In the genomic region with DNA sequence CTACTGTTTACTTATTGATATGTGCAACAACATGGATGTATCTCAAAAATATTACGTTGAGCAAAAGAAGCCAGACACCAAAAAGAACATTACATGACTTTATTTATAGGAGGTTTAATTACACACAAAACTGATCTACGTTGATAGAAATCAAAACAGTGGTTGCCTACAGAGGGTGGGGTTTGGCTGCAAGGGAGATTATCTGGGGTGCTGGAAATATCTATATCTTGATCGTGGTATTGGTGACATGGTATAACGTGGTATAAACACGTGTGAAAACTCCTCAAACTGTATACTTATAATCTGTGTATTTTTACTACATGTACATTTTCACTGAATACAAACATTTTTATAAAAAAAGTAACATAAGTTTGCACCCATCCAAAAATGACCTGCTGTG, we compare ENCODE assay signal across 13 cellular contexts. TPM values are rescaled to one million over a fixed set of nuclear protein-coding genes. Genes with fewer than 3 reads are reported as not detected.
A peak's percentile ranks its signal among the peaks of the same experiment; 100 is the strongest.
DNase-seq lines count a peak whose midpoint lies in the region; ATAC-seq and TF ChIP-seq lines count a peak whose summit lies in the region.
"Had no signal": no experiment of that assay in that cellular context is flagged by ENCODE, and none has a peak within 500 bp of the region (broad histone marks: within the 10 kb centered on the region; RNA-seq: fewer than 3 reads in every experiment).

No MANE protein-coding gene starts in this region.

- H3K36me3 Mint-ChIP-seq in CD4-positive, alpha-beta T cell (ENCODE audit: low read depth): peaks cover 9% of the 10 kb centered on the region
- H3K36me3 Mint-ChIP-seq in T-helper 2 cell treated with Interferon-gamma antibody and Interleukin-4, amounts not matched to agents 5 μg/mL and 100 μg/mL, for 36 hours (ENCODE audit: low read depth): peaks cover 13% of the 10 kb centered on the region
- H3K36me3 Mint-ChIP-seq in naive thymus-derived CD4-positive, alpha-beta T cell: peaks cover 0 to 27% (median 5%) of the 10 kb centered on the region in 5 donors
- H3K36me3 Mint-ChIP-seq in activated T-helper 1 cell treated with anti-CD3 and anti-CD28 coated beads, Interleukin-12 subunit alpha, Interleukin-12 subunit beta, Interleukin-2, Interleukin-4 antibody, amounts not matched to agents 30 ng/mL and 10 ng/mL and 1 ng/mL, durations not matched to agents 14 hours and 24 hours and 36 hours (ENCODE audit: low read depth): peaks cover 11% of the 10 kb centered on the region
- H3K36me3 Mint-ChIP-seq: CD14-positive monocyte had no signal

- peaks cover 26% of the 10 kb centered on the region for H3K4me1 ChIP-seq in DOHH2 (ENCODE audit: control insufficient read depth, low read length)
- peaks cover 44 to 52% of the 10 kb centered on the region in 2 donors for H3K4me1 ChIP-seq in naive thymus-derived CD4-positive, alpha-beta T cell (ENCODE audit: control insufficient read depth in 2 of 2, insufficient read depth in 2 of 2, low read length in 2 of 2)
- H3K4me1 ChIP-seq: A549 had no signal

- no peaks in the 10 kb centered on the region for H3K79me2 ChIP-seq in DOHH2 (ENCODE audit: control insufficient read depth, low read length)

- no peak for DNase-seq in CD4-positive, alpha-beta T cell
- DNase-seq in T-helper 2 cell treated with Interferon-gamma antibody and Interleukin-4, amounts not matched to agents 5 μg/mL and 100 μg/mL, for 36 hours (ENCODE audit: low spot score): no peak
- DNase-seq in naive thymus-derived CD4-positive, alpha-beta T cell: no peak
- DNase-seq in activated T-helper 1 cell treated with anti-CD3 and anti-CD28 coated beads, Interleukin-12 subunit alpha, Interleukin-12 subunit beta, Interleukin-2, Interleukin-4 antibody, amounts not matched to agents 30 ng/mL and 10 ng/mL and 1 ng/mL, durations not matched to agents 14 hours and 24 hours and 36 hours (ENCODE audit: low spot score): no peak
- DNase-seq in HT-29 (ENCODE audit: low spot score) (no peak), OCI-M1 (lab: John Stamatoyannopoulos, UW) (no peak)
- DNase-seq: DMS79, EL, IMR-90, KBM-7 had no signal

- peak overlapping the region; percentile 32 for H3K4me2 ChIP-seq in DOHH2 (ENCODE audit: low read length)
- H3K4me2 ChIP-seq: A549 had no signal

- H3K4me3 Mint-ChIP-seq in CD4-positive, alpha-beta T cell: no peak overlapping the region
- peak overlapping the region; percentile 51 for H3K4me3 Mint-ChIP-seq in T-helper 2 cell treated with Interferon-gamma antibody and Interleukin-4, amounts not matched to agents 5 μg/mL and 100 μg/mL, for 36 hours
- peak overlapping the region in 2 of 10 donors; percentile 46 to 48 for H3K4me3 Mint-ChIP-seq in naive thymus-derived CD4-positive, alpha-beta T cell
- no peak overlapping the region for H3K4me3 Mint-ChIP-seq in activated T-helper 1 cell treated with anti-CD3 and anti-CD28 coated beads, Interleukin-12 subunit alpha, Interleukin-12 subunit beta, Interleukin-2, Interleukin-4 antibody, amounts not matched to agents 30 ng/mL and 10 ng/mL and 1 ng/mL, durations not matched to agents 14 hours and 24 hours and 36 hours
- H3K4me3 Mint-ChIP-seq: CD14-positive monocyte had no signal

- intact Hi-C loops in CD4-positive, alpha-beta T cell (cut with DNase I, micrococcal nuclease): no loop called here
- intact Hi-C loops in naive thymus-derived CD4-positive, alpha-beta T cell (cut with micrococcal nuclease): loop anchor here in 1 of 2 donors (1.0 kb wide), 1 partner anchor 9 kb away; no protein-coding TSS in a partner anchor
- intact Hi-C loops in activated T-helper 1 cell treated with anti-CD3 and anti-CD28 coated beads, Interleukin-12 subunit alpha, Interleukin-12 subunit beta, Interleukin-2, Interleukin-4 antibody, amounts not matched to agents 30 ng/mL and 10 ng/mL and 1 ng/mL, durations not matched to agents 14 hours and 24 hours and 36 hours (cut with micrococcal nuclease): no loop called here

- no peaks in the 10 kb centered on the region for H3K36me3 ChIP-seq in DOHH2 (ENCODE audit: control insufficient read depth, low read length)
- H3K36me3 ChIP-seq in naive thymus-derived CD4-positive, alpha-beta T cell (ENCODE audit: control insufficient read depth in 2 of 3, insufficient read depth in 3 of 3, low read length in 3 of 3): no peaks in the 10 kb centered on the region

- CTCF ChIA-PET in CD4-positive, alpha-beta T cell (lab: Charles Lee): interaction anchor here (1.2 kb wide), 1 partner anchor 13 kb away, joined by 4 read pairs; no protein-coding TSS in a partner anchor
- CTCF ChIA-PET in naive thymus-derived CD4-positive, alpha-beta T cell (lab: Charles Lee): interaction anchor here (0.7 to 0.8 kb wide), 2 partner anchors 124 to 146 kb away, joined by 3 read pairs; no protein-coding TSS in a partner anchor

- peaks cover 75% of the 10 kb centered on the region for H3K4me1 Mint-ChIP-seq in CD4-positive, alpha-beta T cell (ENCODE audit: low read depth)
- H3K4me1 Mint-ChIP-seq in T-helper 2 cell treated with Interferon-gamma antibody and Interleukin-4, amounts not matched to agents 5 μg/mL and 100 μg/mL, for 36 hours (ENCODE audit: low read depth): peaks cover 58% of the 10 kb centered on the region
- peaks cover 45 to 74% (median 66%) of the 10 kb centered on the region in 7 donors for H3K4me1 Mint-ChIP-seq in naive thymus-derived CD4-positive, alpha-beta T cell
- H3K4me1 Mint-ChIP-seq in activated T-helper 1 cell treated with anti-CD3 and anti-CD28 coated beads, Interleukin-12 subunit alpha, Interleukin-12 subunit beta, Interleukin-2, Interleukin-4 antibody, amounts not matched to agents 30 ng/mL and 10 ng/mL and 1 ng/mL, durations not matched to agents 14 hours and 24 hours and 36 hours (ENCODE audit: low read depth): peaks cover 33% of the 10 kb centered on the region

- H3F3A ChIP-seq in DOHH2 (ENCODE audit: control insufficient read depth, insufficient read depth): no peaks in the 10 kb centered on the region

- no peak for ATAC-seq in CD4-positive, alpha-beta T cell (ENCODE audit: poor library complexity)
- ATAC-seq in naive thymus-derived CD4-positive, alpha-beta T cell: peak; percentile 31
- ATAC-seq: A549 had no signal

- no peaks in the 10 kb centered on the region for H3K27me3 ChIP-seq in CD4-positive, alpha-beta T cell (ENCODE audit: control insufficient read depth, insufficient read depth, low read length)
- H3K27me3 ChIP-seq in DOHH2 (ENCODE audit: control insufficient read depth, low read length): no peaks in the 10 kb centered on the region
- no peaks in the 10 kb centered on the region for H3K27me3 ChIP-seq in naive thymus-derived CD4-positive, alpha-beta T cell (ENCODE audit: control insufficient read depth in 2 of 2, insufficient read depth in 2 of 2, low read length in 2 of 2)

- no peak overlapping the region for H3K4me3 ChIP-seq in DOHH2 (ENCODE audit: low read length)
- no peak overlapping the region for H3K4me3 ChIP-seq in naive thymus-derived CD4-positive, alpha-beta T cell (ENCODE audit: low read length)
- H3K4me3 ChIP-seq: A549 had no signal

- no peaks in the 10 kb centered on the region for H3K9me2 ChIP-seq in DOHH2 (replicated peaks; ENCODE audit: control insufficient read depth, low read length)

- H3K9me3 ChIP-seq in CD4-positive, alpha-beta T cell (ENCODE audit: control insufficient read depth, low read length): peaks cover 5% of the 10 kb centered on the region
- H3K9me3 ChIP-seq in DOHH2 (ENCODE audit: control insufficient read depth, insufficient read depth, low read length): no peaks in the 10 kb centered on the region
- H3K9me3 ChIP-seq in naive thymus-derived CD4-positive, alpha-beta T cell (ENCODE audit: control insufficient read depth in 2 of 3, low read length in 3 of 3): no peaks in the 10 kb centered on the region
- H3K9me3 ChIP-seq: A549 had no signal

- peak overlapping the region; percentile 19 for H3K27ac Mint-ChIP-seq in CD4-positive, alpha-beta T cell
- no peak overlapping the region for H3K27ac Mint-ChIP-seq in T-helper 2 cell treated with Interferon-gamma antibody and Interleukin-4, amounts not matched to agents 5 μg/mL and 100 μg/mL, for 36 hours
- H3K27ac Mint-ChIP-seq in naive thymus-derived CD4-positive, alpha-beta T cell: peak overlapping the region in 3 of 9 donors; percentile 15 to 85 (median 60)
- no peak overlapping the region for H3K27ac Mint-ChIP-seq in activated T-helper 1 cell treated with anti-CD3 and anti-CD28 coated beads, Interleukin-12 subunit alpha, Interleukin-12 subunit beta, Interleukin-2, Interleukin-4 antibody, amounts not matched to agents 30 ng/mL and 10 ng/mL and 1 ng/mL, durations not matched to agents 14 hours and 24 hours and 36 hours
- H3K27ac Mint-ChIP-seq: CD14-positive monocyte had no signal

- no peak overlapping the region for H3K27ac ChIP-seq in CD4-positive, alpha-beta T cell (ENCODE audit: low read depth, low read length)
- no peak overlapping the region for H3K27ac ChIP-seq in DOHH2 (ENCODE audit: low read depth, low read length)
- H3K27ac ChIP-seq in naive thymus-derived CD4-positive, alpha-beta T cell (ENCODE audit: low read depth, low read length): no peak overlapping the region
- H3K27ac ChIP-seq: A549 had no signal

- no peaks in the 10 kb centered on the region for H4K20me1 ChIP-seq in DOHH2 (ENCODE audit: control insufficient read depth, insufficient read depth, low read depth, low read length)

- POLR2A ChIA-PET in CD4-positive, alpha-beta T cell (lab: Charles Lee): interaction anchor here (1.4 kb wide), 1 partner anchor 35 kb away, joined by 3 read pairs; no protein-coding TSS in a partner anchor
- POLR2A ChIA-PET in naive thymus-derived CD4-positive, alpha-beta T cell (lab: Charles Lee): interaction anchor here (0.7 kb wide), 1 partner anchor 28 kb away, joined by 3 read pairs; no protein-coding TSS in a partner anchor

- no peak for TF ChIP-seq CTCF in CD4-positive, alpha-beta T cell (IDR thresholded peaks at IDR 0.05)
- no peak for TF ChIP-seq CTCF in DOHH2 (IDR thresholded peaks at IDR 0.05; ENCODE audit: low read depth, low read length, poor library complexity, severe bottlenecking)

- H3K27me3 Mint-ChIP-seq in CD4-positive, alpha-beta T cell: no peaks in the 10 kb centered on the region
- no peaks in the 10 kb centered on the region for H3K27me3 Mint-ChIP-seq in T-helper 2 cell treated with Interferon-gamma antibody and Interleukin-4, amounts not matched to agents 5 μg/mL and 100 μg/mL, for 36 hours (ENCODE audit: low read depth)
- H3K27me3 Mint-ChIP-seq in naive thymus-derived CD4-positive, alpha-beta T cell: peaks cover 0 to 3% (median 0%) of the 10 kb centered on the region in 5 donors
- no peaks in the 10 kb centered on the region for H3K27me3 Mint-ChIP-seq in activated T-helper 1 cell treated with anti-CD3 and anti-CD28 coated beads, Interleukin-12 subunit alpha, Interleukin-12 subunit beta, Interleukin-2, Interleukin-4 antibody, amounts not matched to agents 30 ng/mL and 10 ng/mL and 1 ng/mL, durations not matched to agents 14 hours and 24 hours and 36 hours (ENCODE audit: insufficient read depth)

- H3K9me3 Mint-ChIP-seq in CD4-positive, alpha-beta T cell: no peaks in the 10 kb centered on the region
- H3K9me3 Mint-ChIP-seq in T-helper 2 cell treated with Interferon-gamma antibody and Interleukin-4, amounts not matched to agents 5 μg/mL and 100 μg/mL, for 36 hours: peaks cover 15% of the 10 kb centered on the region
- H3K9me3 Mint-ChIP-seq in naive thymus-derived CD4-positive, alpha-beta T cell: peaks cover 0 to 16% (median 10%) of the 10 kb centered on the region in 11 donors
- H3K9me3 Mint-ChIP-seq in activated T-helper 1 cell treated with anti-CD3 and anti-CD28 coated beads, Interleukin-12 subunit alpha, Interleukin-12 subunit beta, Interleukin-2, Interleukin-4 antibody, amounts not matched to agents 30 ng/mL and 10 ng/mL and 1 ng/mL, durations not matched to agents 14 hours and 24 hours and 36 hours: peaks cover 21% of the 10 kb centered on the region

RNA-seq across cellular contexts. Expression of a gene that starts 38.9 kb away (rescaled TPM):
- 100 to 1,000 TPM; 397 to 414 TPM for total RNA-seq in CD4-positive, alpha-beta T cell
- total RNA-seq in naive thymus-derived CD4-positive, alpha-beta T cell: 100 to 1,000 TPM; 116 to 305 (median 283) TPM
- polyA plus RNA-seq in naive thymus-derived CD4-positive, alpha-beta T cell: 100 to 1,000 TPM; 209 to 247 TPM
- 42.5 and 42.9 TPM in 2 replicates for total RNA-seq in activated T-helper 1 cell treated with anti-CD3 and anti-CD28 coated beads, Interleukin-12 subunit alpha, Interleukin-12 subunit beta, Interleukin-2, Interleukin-4 antibody, amounts not matched to agents 30 ng/mL and 10 ng/mL and 1 ng/mL, durations not matched to agents 14 hours and 24 hours and 36 hours
- total RNA-seq in HT-29 (2014; rRNA removed; shearing (Covaris generic)): not detected in 2 replicates

Comparison
In these comparisons a context has a peak if more than half of its experiments do, and no peak if none do; other contexts are left out.
1. RNA of a gene that starts 38.9 kb away (total RNA-seq): 397 to 414 TPM in CD4-positive, alpha-beta T cell, 116 to 305 TPM in naive thymus-derived CD4-positive, alpha-beta T cell and 42.5 to 42.9 TPM in activated T-helper 1 cell treated with anti-CD3 and anti-CD28 coated beads, Interleukin-12 subunit alpha, Interleukin-12 subunit beta, Interleukin-2, Interleukin-4 antibody, amounts not matched to agents 30 ng/mL and 10 ng/mL and 1 ng/mL, durations not matched to agents 14 hours and 24 hours and 36 hours; not detected in HT-29; every median in the first group is over 10 times any median in the second.